ENCODE assay signal across 22 cellular contexts in the genomic region with DNA sequence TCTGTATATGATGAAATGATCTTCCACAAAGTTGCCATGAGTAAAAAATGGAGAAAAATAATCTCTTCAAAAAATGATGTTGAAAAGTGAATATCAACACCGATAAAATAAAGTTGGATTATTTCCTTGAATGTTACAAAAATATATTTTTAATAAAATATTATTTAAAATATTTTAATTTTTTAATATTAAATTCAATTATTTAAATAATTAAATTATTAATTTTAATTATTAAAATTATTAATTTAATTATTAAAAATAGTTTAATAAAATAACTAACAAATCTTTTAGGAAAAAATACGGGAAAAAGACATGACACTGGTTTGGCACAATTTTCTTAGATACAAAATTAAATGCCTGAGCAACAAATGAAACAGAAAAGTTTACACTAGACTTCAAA. TPM values are rescaled to one million over a fixed set of nuclear protein-coding genes. Genes with fewer than 3 reads are reported as not detected.
DNase-seq lines count a peak whose midpoint lies in the region; ATAC-seq, FAIRE-seq and TF ChIP-seq lines count a peak whose summit lies in the region.
"Had no signal": no experiment of that assay in that cellular context is flagged by ENCODE, and none has a peak within 500 bp of the region (broad histone marks: within the 10 kb centered on the region; RNA-seq: fewer than 3 reads in every experiment).

No MANE protein-coding gene starts in this region.

- H3K9ac ChIP-seq in endodermal cell (ENCODE audit: extremely low read depth, low read length, poor library complexity, severe bottlenecking): no peak overlapping the region

- no peak overlapping the region for H3K4me2 ChIP-seq in OCI-LY7 (ENCODE audit: low read length)
- H3K4me2 ChIP-seq: A549 had no signal

- TF ChIP-seq EP300 in sigmoid colon (IDR thresholded peaks at IDR 0.05): no peak

- CTCF ChIA-PET in OCI-LY7 (lab: Charles Lee; ENCODE audit: unreplicated experiment): no interaction called here

- H3K4me1 ChIP-seq in endodermal cell (ENCODE audit: control insufficient read depth, insufficient read depth, low read length) (no peaks in the 10 kb centered on the region), small intestine (ENCODE audit: control insufficient read depth in 2 of 2, insufficient read depth in 1 of 2, low read depth in 1 of 2, low read length in 1 of 2) (no peaks in the 10 kb centered on the region), sigmoid colon (no peaks in the 10 kb centered on the region), OCI-LY7 (ENCODE audit: insufficient read depth, low read length, poor library complexity, severe bottlenecking) (no peaks in the 10 kb centered on the region)
- H3K4me1 ChIP-seq: A549, Caco-2 had no signal

- no peaks in the 10 kb centered on the region for H3K27me3 Mint-ChIP-seq in endodermal cell (ENCODE audit: insufficient read depth)
- H3K27me3 Mint-ChIP-seq: CD4-positive, alpha-beta T cell had no signal

- intact Hi-C loops in sigmoid colon (cut with DNase I): no loop called here
- intact Hi-C loops in OCI-LY7 (cut with micrococcal nuclease; ENCODE audit: unreplicated experiment): no loop called here
- intact Hi-C loops in Right ventricle myocardium superior (cut with DNase I): no loop called here

- FAIRE-seq in TTC549 (lab: Jason Lieb, UNC): peak; percentile 97
- FAIRE-seq in islet of Langerhans (lab: Jason Lieb, UNC): peak; percentile 33
- peak; percentile 49 for FAIRE-seq in small intestine (lab: Jason Lieb, UNC)
- FAIRE-seq: A549, D721Med, GM12892, GM18507 had no signal

- H3K79me2 ChIP-seq in OCI-LY7 (ENCODE audit: insufficient read depth, low read depth, low read length): no peaks in the 10 kb centered on the region

- no peak overlapping the region for H2AFZ ChIP-seq in OCI-LY7 (ENCODE audit: low read length)

- no peak overlapping the region for H3K27ac ChIP-seq in endodermal cell (ENCODE audit: low read depth, low read length)
- no peak overlapping the region for H3K27ac ChIP-seq in small intestine (ENCODE audit: low read depth in 1 of 2, low read length in 1 of 2)
- H3K27ac ChIP-seq in sigmoid colon: no peak overlapping the region
- no peak overlapping the region for H3K27ac ChIP-seq in OCI-LY7 (ENCODE audit: low read depth, low read length, poor library complexity, severe bottlenecking)
- H3K27ac ChIP-seq: A549, C4-2B had no signal

- 100% methylated on average over 1 of the region's 2 CpGs; no CpG with 5 or more reads in 1 of the 2 experiments for WGBS in endodermal cell (ENCODE audit: insufficient coverage in 1 of 2, insufficient read length in 1 of 2), 2 experiments
- WGBS in small intestine, 3 donors: 91 to 96% (median 96%) methylated on average over 2 of the region's 2 CpGs
- 96 to 97% methylated on average over 2 of the region's 2 CpGs for WGBS in sigmoid colon, 2 donors

- H3K9me3 Mint-ChIP-seq in endodermal cell: peaks cover 64% of the 10 kb centered on the region

- peaks cover 92% of the 10 kb centered on the region for H3K9me3 ChIP-seq in endodermal cell (ENCODE audit: control insufficient read depth, low read length)
- no peaks in the 10 kb centered on the region for H3K9me3 ChIP-seq in small intestine (ENCODE audit: control insufficient read depth, low read depth)
- peaks cover under 1 to 25% (median 15%) of the 10 kb centered on the region in 4 donors for H3K9me3 ChIP-seq in sigmoid colon
- H3K9me3 ChIP-seq in OCI-LY7 (ENCODE audit: low read length): peaks cover 6% of the 10 kb centered on the region
- H3K9me3 ChIP-seq: A549, Caco-2 had no signal

- peaks cover 84% of the 10 kb centered on the region for H3K36me3 Mint-ChIP-seq in endodermal cell (ENCODE audit: low read depth)

- H3K4me1 Mint-ChIP-seq in endodermal cell: no peaks in the 10 kb centered on the region

- ATAC-seq in GM19452 (IDR thresholded peaks at IDR 0.05; ENCODE audit: unreplicated experiment) (no peak), Right ventricle myocardium superior (ENCODE audit: poor library complexity) (no peak)
- ATAC-seq: A549, HCT116 had no signal

- H3K4me3 ChIP-seq in endodermal cell (ENCODE audit: low read length): peak overlapping the region; percentile 60
- H3K4me3 ChIP-seq in small intestine (ENCODE audit: low read depth in 1 of 2, low read length in 2 of 2): no peak overlapping the region
- no peak overlapping the region for H3K4me3 ChIP-seq in sigmoid colon
- H3K4me3 ChIP-seq in OCI-LY7 (ENCODE audit: low read depth, low read length, poor library complexity, severe bottlenecking): no peak overlapping the region
- H3K4me3 ChIP-seq: A549 had no signal

- H3K27ac Mint-ChIP-seq in endodermal cell: no peak overlapping the region
- H3K27ac Mint-ChIP-seq: CD4-positive, alpha-beta T cell; HFFc6 had no signal

- TF ChIP-seq CTCF in endodermal cell (conservative IDR thresholded peaks at IDR 0.05): no peak
- TF ChIP-seq CTCF in sigmoid colon (IDR thresholded peaks at IDR 0.05): no peak
- TF ChIP-seq CTCF in OCI-LY7 (conservative IDR thresholded peaks at IDR 0.05; ENCODE audit: low read length): no peak

- POLR2A ChIA-PET in OCI-LY7 (lab: Charles Lee): no interaction called here

- H3K4me3 Mint-ChIP-seq in endodermal cell: no peak overlapping the region
- H3K4me3 Mint-ChIP-seq: CD4-positive, alpha-beta T cell; HFFc6 had no signal

- H3K36me3 ChIP-seq in endodermal cell (ENCODE audit: control insufficient read depth, insufficient read depth, low read length) (peaks cover 93% of the 10 kb centered on the region), small intestine (ENCODE audit: control insufficient read depth in 2 of 2, insufficient read depth in 2 of 2, low read length in 2 of 2) (peaks cover 0 to 10% of the 10 kb centered on the region in 2 donors), sigmoid colon (peaks cover 3 to 87% (median 40%) of the 10 kb centered on the region in 4 donors), OCI-LY7 (ENCODE audit: insufficient read depth, low read length) (peaks cover 25% of the 10 kb centered on the region)

- H4K20me1 ChIP-seq in OCI-LY7 (ENCODE audit: insufficient read depth, low read length): no peaks in the 10 kb centered on the region

- BruUV-seq in OCI-LY7 (replicated peaks; lab: Mats Ljungman, UMichigan): no TSS peak

- H3K27me3 ChIP-seq in endodermal cell (ENCODE audit: control insufficient read depth, insufficient read depth, low read length, poor library complexity, severe bottlenecking) (no peaks in the 10 kb centered on the region), small intestine (ENCODE audit: control insufficient read depth in 2 of 2, insufficient read depth in 2 of 2, low read length in 2 of 2) (peaks cover 0 to 2% of the 10 kb centered on the region in 2 donors), sigmoid colon (no peaks in the 10 kb centered on the region)

- no peak for TF ChIP-seq POLR2A in sigmoid colon (IDR thresholded peaks at IDR 0.05)

- no peak for DNase-seq in endodermal cell
- DNase-seq in small intestine: no peak
- DNase-seq in sigmoid colon: no peak
- no peak for DNase-seq in OCI-LY7 (ENCODE audit: low spot score)
- DNase-seq in Right ventricle myocardium superior: no peak
- DNase-seq: AML-193; Caco-2; CD4-positive, alpha-beta T cell; GDM1; GOT3; H7; HFFc6 had no signal

- no peaks in the 10 kb centered on the region for H3K9me2 ChIP-seq in OCI-LY7 (ENCODE audit: insufficient read depth, low read length)

RNA-seq across cellular contexts. Expression of a gene that starts 21.3 kb away (rescaled TPM):
- 10 to 100 TPM; 29.6 to 40.5 TPM for total RNA-seq in endodermal cell
- 13.6 TPM for polyA plus RNA-seq in endodermal cell (2013, experiment 1 of 2)
- 16.2 TPM for polyA plus RNA-seq in endodermal cell (2013, experiment 2 of 2)
- polyA plus RNA-seq in small intestine: 1 to 10 TPM in 1 of 3 donors, not detected in 2; 4.1 TPM
- 10 to 100 TPM; 14.3 to 20.1 (median 18.9) TPM for total RNA-seq in sigmoid colon
- 1 to 10 TPM in 1 of 3 donors, under 1 TPM in 2; 0.23 to 4.6 (median 0.60) TPM for polyA plus RNA-seq in sigmoid colon
- 3.3 and 5.3 TPM in 2 replicates for total RNA-seq in OCI-LY7 (2014; rRNA removed; shearing (Covaris generic))
- total RNA-seq in OCI-LY7 (2022): 4.5 and 5.1 TPM in 2 replicates
- total RNA-seq in Right ventricle myocardium superior: 5.9 TPM
- total RNA-seq: Caco-2, H7, HT-29 had no signal
- polyA plus RNA-seq: A549 had no signal
